In genomic region chr2:237524631-237525030, GRCh38 we compare ENCODE assay signal across 27 cellular contexts. TPM values are rescaled to one million over a fixed set of nuclear protein-coding genes. Genes with fewer than 3 reads are reported as not detected.
DNase-seq lines count a peak whose midpoint lies in the region; ATAC-seq, FAIRE-seq and TF ChIP-seq lines count a peak whose summit lies in the region.
"Had no signal": no experiment of that assay in that cellular context is flagged by ENCODE, and none has a peak within 500 bp of the region (broad histone marks: within the 10 kb centered on the region; RNA-seq: fewer than 3 reads in every experiment).

No MANE protein-coding gene starts in this region.

- no peak overlapping the region for H3K4me3 Mint-ChIP-seq in MCF 10A (ENCODE audit: unreplicated experiment)
- H3K4me3 Mint-ChIP-seq: GM23338, H9 had no signal

- no peaks in the 10 kb centered on the region for H3K79me2 ChIP-seq in mammary epithelial cell (ENCODE audit: insufficient read depth, low read length)

- intact Hi-C loops in MCF 10A (cut with micrococcal nuclease) (no loop called here), mammary epithelial cell (cut with micrococcal nuclease) (no loop called here), right lobe of liver (cut with DNase I) (no loop called here)

- TF ChIP-seq CTCF in MCF 10A (IDR thresholded peaks at IDR 0.05; ENCODE audit: unreplicated experiment), result no peak
- no peak for TF ChIP-seq CTCF in mammary epithelial cell (conservative IDR thresholded peaks at IDR 0.05 in 1 of 2, IDR thresholded peaks at IDR 0.05 in 1 of 2; ENCODE audit: extremely low read depth in 1 of 2, insufficient read depth in 1 of 2, low read depth in 1 of 2, low read length in 2 of 2)
- TF ChIP-seq CTCF in epithelial cell of esophagus (IDR thresholded peaks at IDR 0.05; ENCODE audit: insufficient read depth, low read depth, low read length, missing control alignments), result no peak
- TF ChIP-seq CTCF in right lobe of liver (IDR thresholded peaks at IDR 0.05), result no peak

- no peak overlapping the region for H3K4me2 ChIP-seq in mammary epithelial cell (ENCODE audit: insufficient read depth, low read depth, low read length)
- H3K4me2 ChIP-seq: GM23338 had no signal

- H3K4me1 ChIP-seq in mammary epithelial cell (ENCODE audit: insufficient read depth, low read length) (no peaks in the 10 kb centered on the region), right lobe of liver (peaks cover 0 to 28% (median 14%) of the 10 kb centered on the region in 4 donors), small intestine (ENCODE audit: control insufficient read depth in 2 of 2, insufficient read depth in 1 of 2, low read depth in 1 of 2, low read length in 1 of 2) (peaks cover 0 to 8% of the 10 kb centered on the region in 2 donors)
- H3K4me1 ChIP-seq: BE2C had no signal

- WGBS in mammary epithelial cell (ENCODE audit: low coverage, missing lambda C conversion rate), result 58% methylated on average over 6 of the region's 6 CpGs
- 38% methylated on average over 1 of the region's 6 CpGs for WGBS in right lobe of liver (ENCODE audit: insufficient coverage, low coverage, low lambda C conversion rate, missing lambda C conversion rate)
- WGBS in small intestine, 3 donors, result 38 to 62% (median 44%) methylated on average over 6 of the region's 6 CpGs

- POLR2A ChIA-PET in MCF 10A (lab: Yijun Ruan, JAX), result no interaction called here

- no peak overlapping the region for H3K9ac ChIP-seq in mammary epithelial cell (ENCODE audit: insufficient read depth, low read length)

- no peak overlapping the region for H2AFZ ChIP-seq in mammary epithelial cell (ENCODE audit: low read depth, low read length)
- H2AFZ ChIP-seq: GM23338 had no signal

- in situ Hi-C loops in mammary epithelial cell (cut with MboI; ENCODE audit: low sequenced_read_pairs in 2 of 2), result no loop called here

- FAIRE-seq in small intestine (lab: Jason Lieb, UNC), result no peak
- FAIRE-seq: GM19239, HTR-8/SVneo had no signal

- DNase-seq in MCF 10A (ENCODE audit: unreplicated experiment) (peak; percentile 33), mammary epithelial cell (no peak), epithelial cell of esophagus (ENCODE audit: low read depth) (peak; percentile 15), right lobe of liver (peak; percentile 83 to 91 (median 88)), small intestine (peak; percentile 88), NOMO-1 treated with dmso at 0.1 percent for 144 hours (lab: John Stamatoyannopoulos, UW; ENCODE audit: unreplicated experiment) (no peak), DMS79 treated with DMSO at 0.1 percent for 48 hours (lab: John Stamatoyannopoulos, UW) (no peak)
- DNase-seq: 8988T, ACHN, BE2C, Calu3, DMS153, H9, KBM-7, MG63, NCI-H1105 treated with DMSO at 0.1 percent for 48 hours, NCI-H2029, NCI-H446, NCI-H526, SHP77 treated with DMSO at 0.1 percent for 48 hours had no signal

- H3K36me3 Mint-ChIP-seq in MCF 10A (ENCODE audit: insufficient read depth, unreplicated experiment), result peaks cover 12% of the 10 kb centered on the region

- H3K9me3 ChIP-seq in mammary epithelial cell (replicated peaks; ENCODE audit: insufficient read depth, low read length), result no peaks in the 10 kb centered on the region
- H3K9me3 ChIP-seq in right lobe of liver, result no peaks in the 10 kb centered on the region
- no peaks in the 10 kb centered on the region for H3K9me3 ChIP-seq in small intestine (ENCODE audit: control insufficient read depth, low read depth)
- H3K9me3 ChIP-seq: BE2C, MG63 had no signal

- no peaks in the 10 kb centered on the region for H4K20me1 ChIP-seq in mammary epithelial cell (ENCODE audit: insufficient read depth, low read length)

- BruUV-seq in MCF 10A (replicated peaks; lab: Mats Ljungman, UMichigan) (no TSS peak), mammary epithelial cell (replicated peaks; lab: Mats Ljungman, UMichigan) (no TSS peak)

- H3K4me3 ChIP-seq in mammary epithelial cell (replicated peaks in 1 of 3; ENCODE audit: insufficient read depth in 1 of 3, low read depth in 2 of 3, low read length in 3 of 3) (no peak overlapping the region), epithelial cell of esophagus (ENCODE audit: low read length) (no peak overlapping the region), right lobe of liver (no peak overlapping the region), small intestine (ENCODE audit: low read depth in 1 of 2, low read length in 2 of 2) (no peak overlapping the region)
- H3K4me3 ChIP-seq: GM23338, MG63, SK-N-MC had no signal

- no peak for TF ChIP-seq POLR2A in right lobe of liver (IDR thresholded peaks at IDR 0.05)

- H3K27me3 Mint-ChIP-seq in MCF 10A (ENCODE audit: insufficient read depth, unreplicated experiment), result no peaks in the 10 kb centered on the region

- CTCF ChIA-PET in MCF 10A (lab: Yijun Ruan, JAX) (interaction anchor here (0.6 kb wide), 1 partner anchor 62 kb away, joined by 5 read pairs; no protein-coding TSS in a partner anchor), mammary epithelial cell (lab: Charles Lee; ENCODE audit: low non-redundant PET) (no interaction called here)

- no peak overlapping the region for H3K27ac ChIP-seq in mammary epithelial cell (ENCODE audit: insufficient read depth, low read depth, low read length)
- H3K27ac ChIP-seq in right lobe of liver, result peak overlapping the region in 2 of 3 donors; percentile 29 to 54
- H3K27ac ChIP-seq in small intestine (ENCODE audit: low read depth in 1 of 2, low read length in 1 of 2), result peak overlapping the region in 1 of 2 donors; percentile 78
- H3K27ac ChIP-seq: RWPE1, SK-N-MC had no signal

- dilution Hi-C loops in mammary epithelial cell (cut with HindIII; ENCODE audit: low sequenced_read_pairs), result no loop called here

- H3K27me3 ChIP-seq in mammary epithelial cell (ENCODE audit: insufficient read depth, low read length) (no peaks in the 10 kb centered on the region), right lobe of liver (no peaks in the 10 kb centered on the region), small intestine (ENCODE audit: control insufficient read depth in 2 of 2, insufficient read depth in 2 of 2, low read length in 2 of 2) (no peaks in the 10 kb centered on the region)
- H3K27me3 ChIP-seq: BE2C, MG63 had no signal

- no peak overlapping the region for H3K27ac Mint-ChIP-seq in MCF 10A (ENCODE audit: low read depth, unreplicated experiment)
- H3K27ac Mint-ChIP-seq: GM23338, H9 had no signal

- no peaks in the 10 kb centered on the region for H3K4me1 Mint-ChIP-seq in MCF 10A (ENCODE audit: insufficient read depth, unreplicated experiment)
- H3K4me1 Mint-ChIP-seq: GM23338, H9 had no signal

- H3K36me3 ChIP-seq in mammary epithelial cell (ENCODE audit: insufficient read depth, low read length) (peaks cover 4% of the 10 kb centered on the region), right lobe of liver (peaks cover 0 to 23% (median 10%) of the 10 kb centered on the region in 4 donors), small intestine (ENCODE audit: control insufficient read depth in 2 of 2, insufficient read depth in 2 of 2, low read length in 2 of 2) (no peaks in the 10 kb centered on the region)
- H3K36me3 ChIP-seq: BE2C, MG63 had no signal

- no peaks in the 10 kb centered on the region for H3K9me3 Mint-ChIP-seq in MCF 10A (ENCODE audit: unreplicated experiment)
- H3K9me3 Mint-ChIP-seq: GM23338, H9 had no signal

- peak; percentile 80 to 91 (median 88) for ATAC-seq in right lobe of liver
- no peak for ATAC-seq in HG03097 (IDR thresholded peaks at IDR 0.05; ENCODE audit: low FRiP score, unreplicated experiment)
- ATAC-seq: GM23338 had no signal

RNA-seq across cellular contexts. Expression of gene MLPH, which starts 37.6 kb away (rescaled TPM):
- total RNA-seq in MCF 10A (2022) (27.1 and 28.5 TPM in 2 replicates), mammary epithelial cell (1 to 10 TPM; 2.8 to 7.2 TPM), right lobe of liver (10 to 100 TPM; 20.8 to 52.8 (median 35.1) TPM)
- polyA plus RNA-seq in mammary epithelial cell (16.1 TPM), small intestine (10 to 100 TPM; 13.2 to 18.9 (median 18.8) TPM)
- polyA minus RNA-seq in mammary epithelial cell, result 24.1 TPM

RNA-seq across cellular contexts. Expression of gene PRLH, which starts 41.7 kb away (rescaled TPM):
- total RNA-seq in MCF 10A (2022) (not detected in 2 replicates), mammary epithelial cell (not detected), right lobe of liver (not detected)
- polyA plus RNA-seq in mammary epithelial cell (not detected), small intestine (not detected)
- not detected for polyA minus RNA-seq in mammary epithelial cell
- total RNA-seq: Calu3, GM23338, H9, LHCN-M2 had no signal
- polyA plus RNA-seq: GM23338 had no signal

Comparison
In these comparisons a context has a peak if more than half of its experiments do, and no peak if none do; other contexts are left out.
1. DNase-seq: peak in MCF 10A (single experiment), epithelial cell of esophagus (single experiment), right lobe of liver (3 of 3) and small intestine (single experiment); none in mammary epithelial cell (single experiment), NOMO-1 treated with dmso at 0.1 percent for 144 hours (single experiment) and DMS79 treated with DMSO at 0.1 percent for 48 hours (single experiment).